2 cellular contexts compared by ENCODE assay signal in the genomic region with DNA sequence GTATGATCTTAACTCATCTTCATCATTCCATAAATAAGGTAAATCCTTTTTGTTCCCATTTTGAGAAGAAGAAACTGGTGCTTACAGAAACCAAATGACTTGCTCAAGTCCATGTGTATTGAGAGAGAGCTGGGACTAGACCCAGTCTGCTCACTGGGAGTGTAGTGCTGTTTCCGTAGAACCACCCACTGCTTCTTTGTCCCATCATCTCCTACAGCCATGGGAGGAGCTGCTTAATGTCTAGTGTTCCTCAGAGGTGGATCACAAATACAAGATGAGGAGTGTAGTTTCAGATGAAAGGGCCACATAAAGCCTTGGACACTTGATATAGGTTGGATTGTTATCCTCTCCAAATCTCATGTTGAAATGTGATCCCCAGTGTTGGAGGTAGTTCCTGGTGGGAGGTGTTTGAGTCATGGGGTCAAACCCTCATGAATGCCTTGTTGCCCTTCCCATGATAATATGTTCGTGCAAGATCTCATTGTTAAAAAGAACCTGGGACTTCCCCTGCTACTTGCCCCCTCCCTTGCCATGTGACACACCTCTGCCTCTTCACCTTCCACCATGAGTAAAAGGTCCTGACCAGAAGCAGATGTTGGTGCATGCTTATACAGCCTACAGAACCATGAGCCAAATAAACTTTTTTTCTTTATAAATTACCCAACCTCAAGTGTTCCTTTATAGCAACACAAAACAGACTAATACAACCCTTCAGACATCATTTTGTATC.
TF ChIP-seq lines count a peak whose summit lies in the region.

No MANE protein-coding gene starts in this region.

TF ChIP-seq in GM23338, 12 proteins besides CTCF, POLR2A, EP300 and RAD21:
- TF ChIP-seq, protein P1, sequence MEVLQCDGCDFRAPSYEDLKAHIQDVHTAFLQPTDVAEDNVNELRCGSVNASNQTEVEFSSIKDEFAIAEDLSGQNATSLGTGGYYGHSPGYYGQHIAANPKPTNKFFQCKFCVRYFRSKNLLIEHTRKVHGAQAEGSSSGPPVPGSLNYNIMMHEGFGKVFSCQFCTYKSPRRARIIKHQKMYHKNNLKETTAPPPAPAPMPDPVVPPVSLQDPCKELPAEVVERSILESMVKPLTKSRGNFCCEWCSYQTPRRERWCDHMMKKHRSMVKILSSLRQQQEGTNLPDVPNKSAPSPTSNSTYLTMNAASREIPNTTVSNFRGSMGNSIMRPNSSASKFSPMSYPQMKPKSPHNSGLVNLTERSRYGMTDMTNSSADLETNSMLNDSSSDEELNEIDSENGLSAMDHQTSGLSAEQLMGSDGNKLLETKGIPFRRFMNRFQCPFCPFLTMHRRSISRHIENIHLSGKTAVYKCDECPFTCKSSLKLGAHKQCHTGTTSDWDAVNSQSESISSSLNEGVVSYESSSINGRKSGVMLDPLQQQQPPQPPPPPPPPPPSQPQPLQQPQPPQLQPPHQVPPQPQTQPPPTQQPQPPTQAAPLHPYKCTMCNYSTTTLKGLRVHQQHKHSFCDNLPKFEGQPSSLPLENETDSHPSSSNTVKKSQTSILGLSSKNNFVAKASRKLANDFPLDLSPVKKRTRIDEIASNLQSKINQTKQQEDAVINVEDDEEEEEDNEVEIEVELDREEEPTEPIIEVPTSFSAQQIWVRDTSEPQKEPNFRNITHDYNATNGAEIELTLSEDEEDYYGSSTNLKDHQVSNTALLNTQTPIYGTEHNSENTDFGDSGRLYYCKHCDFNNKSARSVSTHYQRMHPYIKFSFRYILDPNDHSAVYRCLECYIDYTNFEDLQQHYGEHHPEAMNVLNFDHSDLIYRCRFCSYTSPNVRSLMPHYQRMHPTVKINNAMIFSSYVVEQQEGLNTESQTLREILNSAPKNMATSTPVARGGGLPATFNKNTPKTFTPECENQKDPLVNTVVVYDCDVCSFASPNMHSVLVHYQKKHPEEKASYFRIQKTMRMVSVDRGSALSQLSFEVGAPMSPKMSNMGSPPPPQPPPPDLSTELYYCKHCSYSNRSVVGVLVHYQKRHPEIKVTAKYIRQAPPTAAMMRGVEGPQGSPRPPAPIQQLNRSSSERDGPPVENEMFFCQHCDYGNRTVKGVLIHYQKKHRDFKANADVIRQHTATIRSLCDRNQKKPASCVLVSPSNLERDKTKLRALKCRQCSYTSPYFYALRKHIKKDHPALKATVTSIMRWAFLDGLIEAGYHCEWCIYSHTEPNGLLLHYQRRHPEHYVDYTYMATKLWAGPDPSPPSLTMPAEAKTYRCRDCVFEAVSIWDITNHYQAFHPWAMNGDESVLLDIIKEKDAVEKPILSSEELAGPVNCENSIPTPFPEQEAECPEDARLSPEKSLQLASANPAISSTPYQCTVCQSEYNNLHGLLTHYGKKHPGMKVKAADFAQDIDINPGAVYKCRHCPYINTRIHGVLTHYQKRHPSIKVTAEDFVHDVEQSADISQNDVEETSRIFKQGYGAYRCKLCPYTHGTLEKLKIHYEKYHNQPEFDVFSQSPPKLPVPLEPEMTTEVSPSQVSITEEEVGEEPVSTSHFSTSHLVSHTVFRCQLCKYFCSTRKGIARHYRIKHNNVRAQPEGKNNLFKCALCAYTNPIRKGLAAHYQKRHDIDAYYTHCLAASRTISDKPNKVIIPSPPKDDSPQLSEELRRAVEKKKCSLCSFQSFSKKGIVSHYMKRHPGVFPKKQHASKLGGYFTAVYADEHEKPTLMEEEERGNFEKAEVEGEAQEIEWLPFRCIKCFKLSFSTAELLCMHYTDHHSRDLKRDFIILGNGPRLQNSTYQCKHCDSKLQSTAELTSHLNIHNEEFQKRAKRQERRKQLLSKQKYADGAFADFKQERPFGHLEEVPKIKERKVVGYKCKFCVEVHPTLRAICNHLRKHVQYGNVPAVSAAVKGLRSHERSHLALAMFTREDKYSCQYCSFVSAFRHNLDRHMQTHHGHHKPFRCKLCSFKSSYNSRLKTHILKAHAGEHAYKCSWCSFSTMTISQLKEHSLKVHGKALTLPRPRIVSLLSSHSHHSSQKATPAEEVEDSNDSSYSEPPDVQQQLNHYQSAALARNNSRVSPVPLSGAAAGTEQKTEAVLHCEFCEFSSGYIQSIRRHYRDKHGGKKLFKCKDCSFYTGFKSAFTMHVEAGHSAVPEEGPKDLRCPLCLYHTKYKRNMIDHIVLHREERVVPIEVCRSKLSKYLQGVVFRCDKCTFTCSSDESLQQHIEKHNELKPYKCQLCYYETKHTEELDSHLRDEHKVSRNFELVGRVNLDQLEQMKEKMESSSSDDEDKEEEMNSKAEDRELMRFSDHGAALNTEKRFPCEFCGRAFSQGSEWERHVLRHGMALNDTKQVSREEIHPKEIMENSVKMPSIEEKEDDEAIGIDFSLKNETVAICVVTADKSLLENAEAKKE (CRISPR knock-in tag; IDR thresholded peaks at IDR 0.05): peak; percentile 72; the same call in 1 of the 2 replicates
- TF ChIP-seq ZNF114 (CRISPR knock-in tag; IDR thresholded peaks at IDR 0.05): no peak

TF ChIP-seq in H1, 55 proteins besides CTCF, POLR2A, EP300 and RAD21:
- no peak for TF ChIP-seq TAF1 (IDR thresholded peaks at IDR 0.05; ENCODE audit: low read depth, low read length)
- TF ChIP-seq RBBP5 (IDR thresholded peaks at IDR 0.05; ENCODE audit: borderline replicate concordance, low read depth, low read length): no peak
- no peak for TF ChIP-seq POU5F1 (IDR thresholded peaks at IDR 0.05; ENCODE audit: low read depth, low read length)
- no peak for TF ChIP-seq SIN3A (conservative IDR thresholded peaks at IDR 0.05 in 1 of 2, IDR thresholded peaks at IDR 0.05 in 1 of 2; ENCODE audit: low read depth in 1 of 2, low read length in 2 of 2)
- no peak for TF ChIP-seq SP2 (IDR thresholded peaks at IDR 0.05; ENCODE audit: low read length)
